In the genomic region with DNA sequence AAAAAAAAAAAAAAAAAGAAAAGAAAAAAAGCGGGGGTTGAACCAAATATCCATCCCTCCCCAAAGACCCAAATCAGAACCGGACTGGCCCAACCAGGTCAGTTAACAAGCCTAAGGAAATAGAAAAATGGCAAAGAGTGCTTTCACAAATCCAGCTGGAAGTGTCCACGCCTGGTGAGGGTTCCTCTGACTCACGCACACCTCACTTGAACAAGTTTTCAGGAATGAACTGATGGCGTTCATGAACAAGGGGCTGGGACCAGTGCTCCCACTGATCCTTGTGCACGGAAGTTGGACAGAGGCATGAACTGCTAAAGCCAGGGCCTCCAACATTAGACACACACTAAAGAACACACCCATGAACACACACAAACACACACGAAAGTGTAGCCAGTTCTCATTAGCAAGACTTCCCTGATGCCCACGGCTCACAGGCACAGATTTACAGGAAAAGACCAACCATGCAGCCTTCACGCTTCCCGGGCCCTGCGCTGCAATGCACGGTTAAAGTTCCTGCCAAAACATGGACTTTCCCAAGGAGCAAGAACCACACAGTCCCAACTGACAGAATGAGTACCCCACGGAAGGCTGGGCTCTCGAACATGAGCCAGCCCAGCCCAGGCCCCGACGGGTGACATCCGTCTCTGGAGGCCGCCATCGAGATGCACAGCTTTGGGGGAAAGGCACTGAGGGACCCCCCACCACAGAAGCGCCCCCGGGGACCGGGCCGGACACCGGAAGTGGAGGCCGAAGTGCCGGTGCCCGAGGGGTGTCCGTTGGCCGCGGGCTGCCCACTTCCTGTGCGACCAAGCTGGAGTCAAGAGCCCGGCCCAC, we compare ENCODE assay signal across 9 cellular contexts. TPM values are rescaled to one million over a fixed set of nuclear protein-coding genes. Genes with fewer than 3 reads are reported as not detected.
DNase-seq lines count a peak whose midpoint lies in the region; ATAC-seq, FAIRE-seq and TF ChIP-seq lines count a peak whose summit lies in the region.
"Had no signal": no experiment of that assay in that cellular context is flagged by ENCODE, and none has a peak within 500 bp of the region (broad histone marks: within the 10 kb centered on the region; RNA-seq: fewer than 3 reads in every experiment).

No MANE protein-coding gene starts in this region.

- no peaks in the 10 kb centered on the region for H3K27me3 ChIP-seq in PC-3 (ENCODE audit: low read length)
- H3K27me3 ChIP-seq in keratinocyte (ENCODE audit: control insufficient read depth, extremely low read depth, insufficient read depth, low read length): no peaks in the 10 kb centered on the region

- peak overlapping the region; percentile 85 for H2AFZ ChIP-seq in PC-3 (ENCODE audit: low read length)
- peak overlapping the region; percentile 91 for H2AFZ ChIP-seq in keratinocyte (ENCODE audit: control insufficient read depth, low read length)

- peak overlapping the region; percentile 71 for H3K27ac ChIP-seq in PC-3 (ENCODE audit: low read length)
- H3K27ac ChIP-seq in keratinocyte (ENCODE audit: control insufficient read depth, insufficient read depth, low read length): peak overlapping the region; percentile 72

- no peak for ATAC-seq in activated CD4-positive, alpha-beta T cell treated with anti-CD3 and anti-CD28 coated beads for 36 hours
- ATAC-seq in HG02840 (IDR thresholded peaks at IDR 0.05; ENCODE audit: low FRiP score, unreplicated experiment) (peak; percentile 16), PC-3 (peak; percentile 47), HG02884 (IDR thresholded peaks at IDR 0.05; ENCODE audit: unreplicated experiment) (no peak)

- H4K20me1 ChIP-seq in PC-3 (ENCODE audit: low read length) (peaks cover 38% of the 10 kb centered on the region), keratinocyte (ENCODE audit: control insufficient read depth, extremely low read depth, insufficient read depth, low read length) (peaks cover 10% of the 10 kb centered on the region)

- H3K9me3 Mint-ChIP-seq in activated CD4-positive, alpha-beta T cell treated with anti-CD3 and anti-CD28 coated beads for 36 hours (ENCODE audit: low read depth): no peaks in the 10 kb centered on the region
- H3K9me3 Mint-ChIP-seq in brain: no peaks in the 10 kb centered on the region

- TSS peak; percentile 53 for BruUV-seq in PC-3 (replicated peaks; lab: Mats Ljungman, UMichigan)

- H3K36me3 Mint-ChIP-seq in activated CD4-positive, alpha-beta T cell treated with anti-CD3 and anti-CD28 coated beads for 36 hours (ENCODE audit: low read depth): peaks cover 37% of the 10 kb centered on the region
- H3K36me3 Mint-ChIP-seq in brain: peaks cover 4% of the 10 kb centered on the region

- H3K27ac Mint-ChIP-seq in activated CD4-positive, alpha-beta T cell treated with anti-CD3 and anti-CD28 coated beads for 36 hours: peak overlapping the region; percentile 97
- H3K27ac Mint-ChIP-seq in brain: peak overlapping the region; percentile 86 to 98 (median 95)

- TF ChIP-seq CTCF in PC-3 (conservative IDR thresholded peaks at IDR 0.05; ENCODE audit: low read depth, low read length) (no peak), brain (conservative IDR thresholded peaks at IDR 0.05) (no peak), keratinocyte (optimal IDR thresholded peaks at IDR 0.05 in 1 of 3, IDR thresholded peaks at IDR 0.05 in 1 of 3, conservative IDR thresholded peaks at IDR 0.05 in 1 of 3; ENCODE audit: extremely low read depth in 1 of 3, insufficient read depth in 2 of 3, low read length in 3 of 3) (no peak)

- H3K9me3 ChIP-seq in PC-3 (ENCODE audit: low read length) (no peaks in the 10 kb centered on the region), keratinocyte (ENCODE audit: control insufficient read depth, low read depth, low read length) (no peaks in the 10 kb centered on the region)

- POLR2A ChIA-PET in activated CD4-positive, alpha-beta T cell treated with anti-CD3 and anti-CD28 coated beads for 36 hours (lab: Charles Lee): interaction anchor here (0.6 to 1.8 kb wide), 6 partner anchors 10 to 215 kb away, joined by 3 to 8 read pairs (median 4); a partner anchor contains a TSS
- POLR2A ChIA-PET in PC-3 (lab: Charles Lee; ENCODE audit: unreplicated experiment): interaction anchor here (0.7 kb wide), 1 partner anchor 65 kb away, joined by 5 read pairs; no protein-coding TSS in a partner anchor

- dilution Hi-C loops in keratinocyte (cut with MboI; ENCODE audit: extremely low pct_ligation_motif_present, low sequenced_read_pairs): no loop called here

- H3K4me1 ChIP-seq in PC-3 (ENCODE audit: insufficient read depth, low read length) (peaks cover 23% of the 10 kb centered on the region), keratinocyte (ENCODE audit: control insufficient read depth, extremely low read depth, insufficient read depth, low read length) (peaks cover 11% of the 10 kb centered on the region)

- peaks cover 20% of the 10 kb centered on the region for H3K36me3 ChIP-seq in PC-3 (ENCODE audit: low read depth, low read length)
- peaks cover 0 to 16% of the 10 kb centered on the region in 2 experiments for H3K36me3 ChIP-seq in keratinocyte (ENCODE audit: control insufficient read depth in 2 of 2, extremely low read depth in 1 of 2, insufficient read depth in 2 of 2, low read length in 2 of 2)

- H3K4me3 ChIP-seq in PC-3 (ENCODE audit: low read length) (peak overlapping the region; percentile 77), keratinocyte (ENCODE audit: control insufficient read depth in 2 of 3, extremely low read depth in 1 of 3, insufficient read depth in 2 of 3, low read depth in 1 of 3, low read length in 3 of 3) (peak overlapping the region; percentile 69 to 85 (median 81))

- peaks cover 46% of the 10 kb centered on the region for H3K4me1 Mint-ChIP-seq in activated CD4-positive, alpha-beta T cell treated with anti-CD3 and anti-CD28 coated beads for 36 hours
- peaks cover 29% of the 10 kb centered on the region for H3K4me1 Mint-ChIP-seq in brain

- no peaks in the 10 kb centered on the region for H3K9me2 ChIP-seq in PC-3 (replicated peaks; ENCODE audit: low read length)

- CTCF ChIA-PET in activated CD4-positive, alpha-beta T cell treated with anti-CD3 and anti-CD28 coated beads for 36 hours (lab: Charles Lee): interaction anchor here (1.1 to 2.5 kb wide), 4 partner anchors 16 to 87 kb away, joined by 3 to 10 read pairs (median 5); no protein-coding TSS in a partner anchor
- CTCF ChIA-PET in PC-3 (lab: Charles Lee): interaction anchor here (0.6 to 1.3 kb wide), 2 partner anchors 56 to 58 kb away, joined by 3 to 7 read pairs; a partner anchor contains a TSS

- H3K4me3 Mint-ChIP-seq in activated CD4-positive, alpha-beta T cell treated with anti-CD3 and anti-CD28 coated beads for 36 hours: peak overlapping the region; percentile 89
- peak overlapping the region; percentile 93 to 98 (median 98) for H3K4me3 Mint-ChIP-seq in brain

- peak overlapping the region; percentile 93 for H3K9ac ChIP-seq in PC-3 (ENCODE audit: low read length)
- peak overlapping the region; percentile 88 for H3K9ac ChIP-seq in keratinocyte (ENCODE audit: control insufficient read depth, extremely low read depth, insufficient read depth, low read length)

- H3K79me2 ChIP-seq in PC-3 (ENCODE audit: low read length) (peaks cover 58% of the 10 kb centered on the region), keratinocyte (ENCODE audit: control insufficient read depth, insufficient read depth, low read length) (peaks cover 55% of the 10 kb centered on the region)

- H3K9me1 ChIP-seq in keratinocyte (ENCODE audit: control insufficient read depth, extremely low read depth, insufficient read depth, low read length): no peaks in the 10 kb centered on the region

- H3K4me2 ChIP-seq in PC-3 (ENCODE audit: low read length) (peak overlapping the region; percentile 87), keratinocyte (ENCODE audit: control insufficient read depth, extremely low read depth, insufficient read depth, low read depth, low read length) (peak overlapping the region; percentile 73)

- peak; percentile 19 for DNase-seq in activated CD4-positive, alpha-beta T cell treated with anti-CD3 and anti-CD28 coated beads for 36 hours
- no peak for DNase-seq in activated CD4-positive, alpha-beta T cell treated with anti-CD3 and anti-CD28 coated beads for 1 hour
- DNase-seq in PC-3: peak; percentile 74
- DNase-seq in keratinocyte (ENCODE audit: low read depth, low spot score): no peak
- DNase-seq in stimulated activated CD4-positive, alpha-beta T cell treated with anti-CD3 and anti-CD28 coated beads, TNF-alpha, amount 100 ng/mL, for 4 hours (ENCODE audit: low read depth in 3 of 3): peak in 2 of 3 experiments; percentile 3 to 8

- intact Hi-C loops in activated CD4-positive, alpha-beta T cell treated with anti-CD3 and anti-CD28 coated beads for 36 hours (cut with DNase I, micrococcal nuclease): loop anchor here (1.0 to 5.0 kb wide), 14 partner anchors 37 to 768 kb away; a partner anchor contains a TSS
- intact Hi-C loops in PC-3 (cut with micrococcal nuclease): loop anchor here (1.0 kb wide), 1 partner anchor 56 kb away; no protein-coding TSS in a partner anchor

- no peaks in the 10 kb centered on the region for H3F3A ChIP-seq in PC-3 (ENCODE audit: low read length, unreplicated experiment)

- FAIRE-seq in keratinocyte (lab: Jason Lieb, UNC): peak; percentile 9
- FAIRE-seq: islet of Langerhans had no signal

- no peaks in the 10 kb centered on the region for H3K27me3 Mint-ChIP-seq in activated CD4-positive, alpha-beta T cell treated with anti-CD3 and anti-CD28 coated beads for 36 hours
- peaks cover 8% of the 10 kb centered on the region for H3K27me3 Mint-ChIP-seq in brain

RNA-seq across cellular contexts. Expression of a gene that starts 0.9 kb away (rescaled TPM):
- total RNA-seq in activated CD4-positive, alpha-beta T cell treated with anti-CD3 and anti-CD28 coated beads for 36 hours: 100 to 1,000 TPM; 374 to 385 TPM
- total RNA-seq in PC-3 (2014; rRNA removed): 259 and 358 TPM in 2 replicates
- 126 TPM for polyA plus RNA-seq in brain (ENCODE audit: insufficient read depth, low read depth, low replicate concordance)
- polyA plus RNA-seq in keratinocyte: 18.1 to 52.0 TPM (median 51.7 TPM) in 3 replicates
- polyA plus RNA-seq in keratinocyte (2011; ENCODE audit: low read depth): 64.4 TPM
- 24.8 and 28.3 TPM in 2 replicates for polyA plus RNA-seq in keratinocyte (2011; cell fraction: cytosol; rRNA removed)
- 83.0 and 95.9 TPM in 2 replicates for polyA plus RNA-seq in keratinocyte (2011; cell fraction: nucleus; rRNA removed)
- polyA plus RNA-seq in keratinocyte (2012; ENCODE audit: low replicate concordance): 14.1 and 72.2 TPM in 2 replicates
- polyA minus RNA-seq in keratinocyte: 19.6 to 74.5 TPM (median 52.1 TPM) in 3 replicates
- polyA minus RNA-seq in keratinocyte (2011; cell fraction: cytosol; rRNA and poly(A)+ RNA removed): 36.6 TPM
- 34.3 and 39.0 TPM in 2 replicates for polyA minus RNA-seq in keratinocyte (2011; cell fraction: nucleus; rRNA and poly(A)+ RNA removed)

RNA-seq across cellular contexts. Expression of a gene that starts 37.2 kb away (rescaled TPM):
- total RNA-seq in activated CD4-positive, alpha-beta T cell treated with anti-CD3 and anti-CD28 coated beads for 36 hours: 1 to 10 TPM; 8.1 to 9.0 TPM
- total RNA-seq in PC-3 (2014; rRNA removed): 4.1 and 5.8 TPM in 2 replicates
- polyA plus RNA-seq in brain (ENCODE audit: insufficient read depth, low read depth, low replicate concordance) (5.0 TPM), keratinocyte (1.6 to 2.6 TPM (median 2.2 TPM) in 3 replicates)
- polyA plus RNA-seq in keratinocyte (2011; ENCODE audit: low read depth): 0.26 TPM
- 1.9 and 2.6 TPM in 2 replicates for polyA plus RNA-seq in keratinocyte (2011; cell fraction: cytosol; rRNA removed)
- polyA plus RNA-seq in keratinocyte (2011; cell fraction: nucleus; rRNA removed): 2.4 and 3.1 TPM in 2 replicates
- polyA plus RNA-seq in keratinocyte (2012; ENCODE audit: low replicate concordance): 2.1 and 2.6 TPM in 2 replicates
- polyA minus RNA-seq in keratinocyte: 6.7 to 13.0 TPM (median 11.7 TPM) in 3 replicates
- polyA minus RNA-seq in keratinocyte (2011; cell fraction: cytosol; rRNA and poly(A)+ RNA removed): 12.1 TPM
- polyA minus RNA-seq in keratinocyte (2011; cell fraction: nucleus; rRNA and poly(A)+ RNA removed): 4.4 and 4.7 TPM in 2 replicates

RNA-seq across cellular contexts. Expression of a gene that starts 58.1 kb away (rescaled TPM):
- 100 to 1,000 TPM; 130 to 140 TPM for total RNA-seq in activated CD4-positive, alpha-beta T cell treated with anti-CD3 and anti-CD28 coated beads for 36 hours
- 336 and 427 TPM in 2 replicates for total RNA-seq in PC-3 (2014; rRNA removed)
- polyA plus RNA-seq in brain (ENCODE audit: insufficient read depth, low read depth, low replicate concordance): 57.8 TPM
- 29.4 to 58.1 TPM (median 43.0 TPM) in 3 replicates for polyA plus RNA-seq in keratinocyte
- polyA plus RNA-seq in keratinocyte (2011; ENCODE audit: low read depth): 14.1 TPM
- 39.8 and 76.5 TPM in 2 replicates for polyA plus RNA-seq in keratinocyte (2011; cell fraction: cytosol; rRNA removed)
- polyA plus RNA-seq in keratinocyte (2011; cell fraction: nucleus; rRNA removed): 41.3 and 60.9 TPM in 2 replicates
- polyA plus RNA-seq in keratinocyte (2012; ENCODE audit: low replicate concordance): 55.0 and 77.2 TPM in 2 replicates
- polyA minus RNA-seq in keratinocyte: 15.5 to 72.9 TPM (median 16.8 TPM) in 3 replicates
- polyA minus RNA-seq in keratinocyte (2011; cell fraction: cytosol; rRNA and poly(A)+ RNA removed): 53.5 TPM
- polyA minus RNA-seq in keratinocyte (2011; cell fraction: nucleus; rRNA and poly(A)+ RNA removed): 13.9 and 17.1 TPM in 2 replicates

Comparison
In these comparisons a context has a peak if more than half of its experiments do, and no peak if none do; other contexts are left out.
1. DNase-seq: peak in activated CD4-positive, alpha-beta T cell treated with anti-CD3 and anti-CD28 coated beads for 36 hours (single experiment), PC-3 (single experiment) and stimulated activated CD4-positive, alpha-beta T cell treated with anti-CD3 and anti-CD28 coated beads, TNF-alpha, amount 100 ng/mL, for 4 hours (2 of 3); none in activated CD4-positive, alpha-beta T cell treated with anti-CD3 and anti-CD28 coated beads for 1 hour (single experiment) and keratinocyte (single experiment).
2. ATAC-seq: peak in HG02840 (single experiment) and PC-3 (single experiment); none in activated CD4-positive, alpha-beta T cell treated with anti-CD3 and anti-CD28 coated beads for 36 hours (single experiment) and HG02884 (single experiment).